7 cellular contexts compared by ENCODE assay signal in the genomic region with DNA sequence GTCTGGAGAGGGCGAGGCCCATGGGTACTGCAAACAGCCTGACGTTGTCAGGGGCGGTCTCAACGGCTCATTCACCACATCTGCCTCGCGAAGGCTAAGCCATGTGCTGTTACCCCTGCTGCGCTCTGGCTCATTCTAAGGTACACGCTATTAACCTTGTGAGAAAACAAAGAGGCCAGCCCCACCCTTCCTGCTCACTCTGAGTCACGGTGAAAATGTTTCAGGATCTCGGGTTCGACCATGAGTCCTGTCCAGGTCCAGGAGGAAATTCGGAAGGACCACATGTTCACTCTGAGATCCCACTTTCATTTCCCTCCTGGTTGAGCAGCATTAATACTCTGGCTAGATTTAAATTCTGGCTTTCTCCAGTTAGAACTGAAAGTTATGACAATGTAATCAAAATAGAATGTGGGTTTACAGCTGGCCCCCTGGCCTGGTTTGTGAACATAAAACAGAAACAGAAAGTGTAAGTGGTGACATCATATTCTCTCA. TPM values are rescaled to one million over a fixed set of nuclear protein-coding genes. Genes with fewer than 3 reads are reported as not detected.
DNase-seq lines count a peak whose midpoint lies in the region; ATAC-seq, FAIRE-seq and TF ChIP-seq lines count a peak whose summit lies in the region.

No MANE protein-coding gene starts in this region.

- ATAC-seq in left cardiac atrium = peak; percentile 39 to 71
- ATAC-seq in stimulated activated memory B cell treated with anti-CD40 and anti-IgM and Interleukin-4, amounts not matched to agents 10 μg/mL and 1 μg/mL and 100 μg/mL, for 72 hours = peak; percentile 86

- no peaks in the 10 kb centered on the region for H3K9me3 Mint-ChIP-seq in activated T-helper 1 cell treated with anti-CD3 and anti-CD28 coated beads, Interleukin-12 subunit alpha, Interleukin-12 subunit beta, Interleukin-2, Interleukin-4 antibody, amounts not matched to agents 30 ng/mL and 10 ng/mL and 1 ng/mL, durations not matched to agents 14 hours and 24 hours and 36 hours
- H3K9me3 Mint-ChIP-seq in stimulated activated memory B cell treated with anti-CD40 and anti-IgM and Interleukin-4, amounts not matched to agents 10 μg/mL and 1 μg/mL and 100 μg/mL, for 72 hours = peaks cover 3% of the 10 kb centered on the region

- FAIRE-seq in GM18507 (lab: Jason Lieb, UNC) (peak; percentile 91), H54 (lab: Jason Lieb, UNC) (peak; percentile 99)

- DNase-seq in GM18507 (ENCODE audit: extremely low spot score, insufficient read length, low read depth) (peak; percentile 49), H54 (ENCODE audit: insufficient read length, low spot score) (peak; percentile 97), M059J (ENCODE audit: low read depth) (peak; percentile 93), left cardiac atrium (peak; percentile 54), iPS-NIHi7 (ENCODE audit: extremely low spot score) (no peak)
- DNase-seq in activated T-helper 1 cell treated with anti-CD3 and anti-CD28 coated beads, Interleukin-12 subunit alpha, Interleukin-12 subunit beta, Interleukin-2, Interleukin-4 antibody, amounts not matched to agents 30 ng/mL and 10 ng/mL and 1 ng/mL, durations not matched to agents 14 hours and 24 hours and 36 hours (ENCODE audit: low spot score) = peak; percentile 9

- H3K27ac Mint-ChIP-seq in activated T-helper 1 cell treated with anti-CD3 and anti-CD28 coated beads, Interleukin-12 subunit alpha, Interleukin-12 subunit beta, Interleukin-2, Interleukin-4 antibody, amounts not matched to agents 30 ng/mL and 10 ng/mL and 1 ng/mL, durations not matched to agents 14 hours and 24 hours and 36 hours = peak overlapping the region; percentile 6
- peak overlapping the region; percentile 80 for H3K27ac Mint-ChIP-seq in stimulated activated memory B cell treated with anti-CD40 and anti-IgM and Interleukin-4, amounts not matched to agents 10 μg/mL and 1 μg/mL and 100 μg/mL, for 72 hours

- peaks cover 12% of the 10 kb centered on the region for H3K27me3 Mint-ChIP-seq in activated T-helper 1 cell treated with anti-CD3 and anti-CD28 coated beads, Interleukin-12 subunit alpha, Interleukin-12 subunit beta, Interleukin-2, Interleukin-4 antibody, amounts not matched to agents 30 ng/mL and 10 ng/mL and 1 ng/mL, durations not matched to agents 14 hours and 24 hours and 36 hours (ENCODE audit: insufficient read depth)
- peaks cover 41% of the 10 kb centered on the region for H3K27me3 Mint-ChIP-seq in stimulated activated memory B cell treated with anti-CD40 and anti-IgM and Interleukin-4, amounts not matched to agents 10 μg/mL and 1 μg/mL and 100 μg/mL, for 72 hours

- no peak overlapping the region for H3K4me3 Mint-ChIP-seq in activated T-helper 1 cell treated with anti-CD3 and anti-CD28 coated beads, Interleukin-12 subunit alpha, Interleukin-12 subunit beta, Interleukin-2, Interleukin-4 antibody, amounts not matched to agents 30 ng/mL and 10 ng/mL and 1 ng/mL, durations not matched to agents 14 hours and 24 hours and 36 hours
- peak overlapping the region; percentile 61 for H3K4me3 Mint-ChIP-seq in stimulated activated memory B cell treated with anti-CD40 and anti-IgM and Interleukin-4, amounts not matched to agents 10 μg/mL and 1 μg/mL and 100 μg/mL, for 72 hours

- 0 out of 2 replicates have a peak, but pooled peaks have one; percentile 33 for TF ChIP-seq POLR2A in H54 (IDR thresholded peaks at IDR 0.05; ENCODE audit: low read depth, low read length)

- H3K36me3 Mint-ChIP-seq in activated T-helper 1 cell treated with anti-CD3 and anti-CD28 coated beads, Interleukin-12 subunit alpha, Interleukin-12 subunit beta, Interleukin-2, Interleukin-4 antibody, amounts not matched to agents 30 ng/mL and 10 ng/mL and 1 ng/mL, durations not matched to agents 14 hours and 24 hours and 36 hours (ENCODE audit: low read depth) = no peaks in the 10 kb centered on the region
- no peaks in the 10 kb centered on the region for H3K36me3 Mint-ChIP-seq in stimulated activated memory B cell treated with anti-CD40 and anti-IgM and Interleukin-4, amounts not matched to agents 10 μg/mL and 1 μg/mL and 100 μg/mL, for 72 hours

- intact Hi-C loops in activated T-helper 1 cell treated with anti-CD3 and anti-CD28 coated beads, Interleukin-12 subunit alpha, Interleukin-12 subunit beta, Interleukin-2, Interleukin-4 antibody, amounts not matched to agents 30 ng/mL and 10 ng/mL and 1 ng/mL, durations not matched to agents 14 hours and 24 hours and 36 hours (cut with micrococcal nuclease) = loop anchor here (5.0 kb wide), 1 partner anchor 317 kb away; a partner anchor contains a TSS
- intact Hi-C loops in left cardiac atrium (cut with DNase I) = loop anchor here in 1 of 2 donors (10.0 kb wide), 1 partner anchor 61 kb away; no protein-coding TSS in a partner anchor

- peaks cover 17% of the 10 kb centered on the region for H3K4me1 Mint-ChIP-seq in activated T-helper 1 cell treated with anti-CD3 and anti-CD28 coated beads, Interleukin-12 subunit alpha, Interleukin-12 subunit beta, Interleukin-2, Interleukin-4 antibody, amounts not matched to agents 30 ng/mL and 10 ng/mL and 1 ng/mL, durations not matched to agents 14 hours and 24 hours and 36 hours (ENCODE audit: low read depth)
- peaks cover 17% of the 10 kb centered on the region for H3K4me1 Mint-ChIP-seq in stimulated activated memory B cell treated with anti-CD40 and anti-IgM and Interleukin-4, amounts not matched to agents 10 μg/mL and 1 μg/mL and 100 μg/mL, for 72 hours

RNA-seq across cellular contexts. Expression of a gene that starts 55.2 kb away (rescaled TPM):
- total RNA-seq in M059J (2014; rRNA removed; shearing (Covaris generic)) = 28.7 and 51.4 TPM in 2 replicates
- total RNA-seq in activated T-helper 1 cell treated with anti-CD3 and anti-CD28 coated beads, Interleukin-12 subunit alpha, Interleukin-12 subunit beta, Interleukin-2, Interleukin-4 antibody, amounts not matched to agents 30 ng/mL and 10 ng/mL and 1 ng/mL, durations not matched to agents 14 hours and 24 hours and 36 hours = 0.10 TPM in 1 of 2 replicates, not detected in the other
- total RNA-seq in left cardiac atrium = 10 to 100 TPM; 23.3 to 26.6 TPM

Comparison
In these comparisons a context has a peak if more than half of its experiments do, and no peak if none do; other contexts are left out.
1. RNA of a gene that starts 55.2 kb away (total RNA-seq): 28.7 to 51.4 TPM in M059J and 23.3 to 26.6 TPM in left cardiac atrium; 0.10 TPM in activated T-helper 1 cell treated with anti-CD3 and anti-CD28 coated beads, Interleukin-12 subunit alpha, Interleukin-12 subunit beta, Interleukin-2, Interleukin-4 antibody, amounts not matched to agents 30 ng/mL and 10 ng/mL and 1 ng/mL, durations not matched to agents 14 hours and 24 hours and 36 hours; every median in the first group is over 10 times any median in the second.